19 cellular contexts compared by ENCODE assay signal in genomic region chr20:10249822-10250221, GRCh38. TPM values are rescaled to one million over a fixed set of nuclear protein-coding genes. Genes with fewer than 3 reads are reported as not detected.
A peak's percentile ranks its signal among the peaks of the same experiment; 100 is the strongest.
DNase-seq lines count a peak whose midpoint lies in the region; ATAC-seq, FAIRE-seq and TF ChIP-seq lines count a peak whose summit lies in the region.
"Had no signal": no experiment of that assay in that cellular context is flagged by ENCODE, and none has a peak within 500 bp of the region (broad histone marks: within the 10 kb centered on the region; RNA-seq: fewer than 3 reads in every experiment).

No MANE protein-coding gene starts in this region.

- H3K36me3 ChIP-seq in RWPE2 (ENCODE audit: low read depth) (no peaks in the 10 kb centered on the region), H1 (ENCODE audit: control insufficient read depth in 2 of 4, insufficient read depth in 4 of 4, low read length in 3 of 4) (no peaks in the 10 kb centered on the region), neural progenitor cell (no peaks in the 10 kb centered on the region)
- H3K36me3 ChIP-seq: BLaER1 treated with 17β-estradiol and CSF1 and Interleukin-3, amounts not matched to agents 10 nM and 100 nM had no signal

- 84% methylated on average over 2 of the region's 2 CpGs; no CpG with 5 or more reads in 1 of the 2 experiments for WGBS in H1 (ENCODE audit: extremely low coverage in 1 of 2, insufficient coverage in 1 of 2, insufficient read length in 1 of 2, insufficient replicate concordance in 2 of 2, low coverage in 1 of 2, low lambda C conversion rate in 2 of 2, missing lambda C conversion rate in 1 of 2), 2 experiments

- H3K79me1 ChIP-seq in H1 (ENCODE audit: low read depth, low read length) = no peaks in the 10 kb centered on the region

- H2BK5ac ChIP-seq in H1 (ENCODE audit: low read depth, low read length) = no peak overlapping the region

- no peak overlapping the region for H2BK20ac ChIP-seq in H1 (ENCODE audit: low read length)

- H3K79me2 ChIP-seq in H1 (ENCODE audit: control insufficient read depth in 1 of 2, insufficient read depth in 2 of 2, low read length in 2 of 2) (no peaks in the 10 kb centered on the region), neural progenitor cell (ENCODE audit: low read depth) (no peaks in the 10 kb centered on the region)

- no peak overlapping the region for H3K18ac ChIP-seq in H1 (ENCODE audit: extremely low read depth, low read length)

- no peak overlapping the region for H3K56ac ChIP-seq in H1 (replicated peaks; ENCODE audit: insufficient read length, low read depth, low read length)

- CTCF ChIA-PET in H1 (lab: Charles Lee; ENCODE audit: partially characterized antibody) = interaction anchor here (0.6 to 2.0 kb wide), 7 partner anchors 9 to 287 kb away, joined by 3 to 7 read pairs (median 3); no protein-coding TSS in a partner anchor

- TF ChIP-seq RAD21 in H1 (IDR thresholded peaks at IDR 0.05 in 1 of 2, conservative IDR thresholded peaks at IDR 0.05 in 1 of 2; ENCODE audit: low read depth in 2 of 2, low read length in 2 of 2) = no peak

- no peaks in the 10 kb centered on the region for H4K20me1 ChIP-seq in H1 (replicated peaks in 1 of 2; ENCODE audit: control insufficient read depth in 1 of 2, insufficient read depth in 2 of 2, low read length in 2 of 2)
- H4K20me1 ChIP-seq in neural progenitor cell (ENCODE audit: low read depth) = no peaks in the 10 kb centered on the region
- H4K20me1 ChIP-seq: BLaER1 treated with 17β-estradiol and CSF1 and Interleukin-3, amounts not matched to agents 10 nM and 100 nM had no signal

- ATAC-seq in RWPE2 (ENCODE audit: low read depth) (no peak), GM21529 (IDR thresholded peaks at IDR 0.05; ENCODE audit: unreplicated experiment) (no peak)
- ATAC-seq: CD8-positive, alpha-beta T cell; K562 had no signal

- peak overlapping the region; percentile 0 for H3K27ac ChIP-seq in RWPE2 (ENCODE audit: poor library complexity, severe bottlenecking)
- H3K27ac ChIP-seq in H1 (ENCODE audit: low read depth, low read length) = no peak overlapping the region
- H3K27ac ChIP-seq in neural progenitor cell = no peak overlapping the region
- H3K27ac ChIP-seq: 22Rv1; BLaER1 treated with 17β-estradiol and CSF1 and Interleukin-3, amounts not matched to agents 10 nM and 100 nM had no signal

- H3K14ac ChIP-seq in H1 (ENCODE audit: insufficient read length) = no peak overlapping the region

- H3K9me3 ChIP-seq in RWPE2 (ENCODE audit: severe bottlenecking) = no peaks in the 10 kb centered on the region
- no peaks in the 10 kb centered on the region for H3K9me3 ChIP-seq in H1 (ENCODE audit: insufficient read depth in 2 of 2, low read depth in 1 of 2, low read length in 1 of 2)
- H3K9me3 ChIP-seq in neural progenitor cell (ENCODE audit: low read depth) = no peaks in the 10 kb centered on the region
- H3K9me3 ChIP-seq: BLaER1 treated with 17β-estradiol and CSF1 and Interleukin-3, amounts not matched to agents 10 nM and 100 nM had no signal

- H3K9me3 Mint-ChIP-seq in neural progenitor cell = no peaks in the 10 kb centered on the region
- H3K9me3 Mint-ChIP-seq: CD8-positive, alpha-beta T cell; H9 had no signal

- no peak overlapping the region for H4K5ac ChIP-seq in H1 (ENCODE audit: insufficient read length, low read depth, low read length)

- no peak overlapping the region for H3K27ac Mint-ChIP-seq in neural progenitor cell
- H3K27ac Mint-ChIP-seq: B cell; CD8-positive, alpha-beta T cell had no signal

- H2BK15ac ChIP-seq in H1 (ENCODE audit: low read length) = no peak overlapping the region

- no peaks in the 10 kb centered on the region for H3F3A ChIP-seq in neural progenitor cell (ENCODE audit: low read depth)

- no peak overlapping the region for H3K4me3 Mint-ChIP-seq in neural progenitor cell
- H3K4me3 Mint-ChIP-seq: B cell; CD8-positive, alpha-beta T cell; H9 had no signal

- H3K23ac ChIP-seq in H1 (ENCODE audit: insufficient read length) = no peak overlapping the region

- no peaks in the 10 kb centered on the region for H3K36me3 Mint-ChIP-seq in neural progenitor cell
- H3K36me3 Mint-ChIP-seq: CD8-positive, alpha-beta T cell had no signal

- H2AK5ac ChIP-seq in H1 (ENCODE audit: low read depth, low read length) = no peak overlapping the region

- no peak overlapping the region for H3K4ac ChIP-seq in H1 (replicated peaks; ENCODE audit: insufficient read length, low read depth, low read length)

- H3K27me3 Mint-ChIP-seq in neural progenitor cell (ENCODE audit: insufficient read depth, low read depth) = no peaks in the 10 kb centered on the region
- H3K27me3 Mint-ChIP-seq: B cell had no signal

- H3K27me3 ChIP-seq in RWPE2 (ENCODE audit: insufficient read depth, poor library complexity, severe bottlenecking) (no peaks in the 10 kb centered on the region), H1 (replicated peaks in 1 of 4; ENCODE audit: control insufficient read depth in 3 of 4, extremely low read depth in 1 of 4, insufficient read depth in 3 of 4, low read length in 3 of 4) (no peaks in the 10 kb centered on the region), neural progenitor cell (no peaks in the 10 kb centered on the region)
- H3K27me3 ChIP-seq: BLaER1 treated with 17β-estradiol and CSF1 and Interleukin-3, amounts not matched to agents 10 nM and 100 nM had no signal

- no peak overlapping the region for H2BK12ac ChIP-seq in H1 (ENCODE audit: low read depth, low read length)

- H4K91ac ChIP-seq in H1 (replicated peaks; ENCODE audit: insufficient read length, low read length) = no peak overlapping the region

- H3K4me2 ChIP-seq in H1 (ENCODE audit: insufficient read depth in 1 of 2, low read depth in 2 of 2, low read length in 2 of 2) = no peak overlapping the region
- no peak overlapping the region for H3K4me2 ChIP-seq in neural progenitor cell
- H3K4me2 ChIP-seq: BLaER1 treated with 17β-estradiol and CSF1 and Interleukin-3, amounts not matched to agents 10 nM and 100 nM had no signal

- H2BK120ac ChIP-seq in H1 (replicated peaks; ENCODE audit: low read depth, low read length) = no peak overlapping the region

- no peak for TF ChIP-seq POLR2A in H1 (IDR thresholded peaks at IDR 0.05; ENCODE audit: control extremely low read depth in 1 of 2, low read depth in 2 of 2, low read length in 2 of 2)

- POLR2A ChIA-PET in H1 (lab: Charles Lee; ENCODE audit: partially characterized antibody) = interaction anchor here (0.7 kb wide), 1 partner anchor 17 kb away, joined by 3 read pairs; no protein-coding TSS in a partner anchor

- TF ChIP-seq CTCF in RWPE2 (IDR thresholded peaks at IDR 0.05; ENCODE audit: poor library complexity, severe bottlenecking) = no peak
- TF ChIP-seq CTCF in H1 (IDR thresholded peaks at IDR 0.05; ENCODE audit: control extremely low read depth in 1 of 3, insufficient read depth in 1 of 3, low read depth in 1 of 3, low read length in 3 of 3) = no peak
- no peak for TF ChIP-seq CTCF in neural progenitor cell (IDR thresholded peaks at IDR 0.05)

- H3K4me3 ChIP-seq in RWPE2 (ENCODE audit: severe bottlenecking) (no peak overlapping the region), H1 (ENCODE audit: extremely low read depth in 1 of 4, insufficient read depth in 2 of 4, low read depth in 3 of 4, low read length in 4 of 4) (no peak overlapping the region), neural progenitor cell (no peak overlapping the region)
- H3K4me3 ChIP-seq: BLaER1 treated with 17β-estradiol and CSF1 and Interleukin-3, amounts not matched to agents 10 nM and 100 nM; K562 had no signal

- DNase-seq in A172 (ENCODE audit: low spot score) (peak; percentile 4), RWPE2 (ENCODE audit: low spot score) (no peak), H1 (ENCODE audit: low read depth in 1 of 2, low spot score in 2 of 2) (no peak), neural progenitor cell (ENCODE audit: low spot score) (no peak), NCI-H1105 (lab: John Stamatoyannopoulos, UW) (no peak), GM19238 (ENCODE audit: insufficient read length, low spot score) (no peak)
- DNase-seq: Calu3; CD8-positive, alpha-beta T cell; DMS79 treated with DMSO at 0.1 percent for 48 hours; GF-D8; GOT3 had no signal

- H3K9ac ChIP-seq in H1 (replicated peaks in 1 of 4; ENCODE audit: extremely low read depth in 1 of 4, low read depth in 3 of 4, low read length in 3 of 4) (no peak overlapping the region), neural progenitor cell (no peak overlapping the region)
- H3K9ac ChIP-seq: BLaER1 treated with 17β-estradiol and CSF1 and Interleukin-3, amounts not matched to agents 10 nM and 100 nM had no signal

- peak; percentile 65 for FAIRE-seq in H1 (lab: Jason Lieb, UNC)
- FAIRE-seq: GM19239, HTR-8/SVneo, K562 had no signal

- no peaks in the 10 kb centered on the region for H3K4me1 Mint-ChIP-seq in neural progenitor cell
- H3K4me1 Mint-ChIP-seq: B cell had no signal

- H4K8ac ChIP-seq in H1 (ENCODE audit: extremely low read depth, insufficient read depth, low read length) = no peak overlapping the region

- H3K4me1 ChIP-seq in RWPE2 (ENCODE audit: insufficient read depth, poor library complexity, severe bottlenecking) = peaks cover 16% of the 10 kb centered on the region
- peaks cover 2 to 9% (median 4%) of the 10 kb centered on the region in 4 experiments; a peak in 5 of 7 replicates for H3K4me1 ChIP-seq in H1 (replicated peaks in 1 of 4; ENCODE audit: control insufficient read depth in 3 of 4, insufficient read depth in 4 of 4, low read length in 3 of 4)
- H3K4me1 ChIP-seq in neural progenitor cell = no peaks in the 10 kb centered on the region

- H3K23me2 ChIP-seq in H1 (ENCODE audit: low read depth, low read length) = no peaks in the 10 kb centered on the region

- no peak overlapping the region for H2AFZ ChIP-seq in H1 (ENCODE audit: low read length)
- H2AFZ ChIP-seq in neural progenitor cell (replicated peaks) = peak overlapping the region; percentile 17

- no peak for TF ChIP-seq EP300 in H1 (IDR thresholded peaks at IDR 0.05; ENCODE audit: borderline replicate concordance in 1 of 2, low read depth in 2 of 2, low read length in 2 of 2)

TF ChIP-seq in H1, 55 proteins besides CTCF, POLR2A, EP300 and RAD21 (continues in another document):
- TF ChIP-seq RXRA (IDR thresholded peaks at IDR 0.05; ENCODE audit: insufficient read depth, low read depth, low read length) = no peak
- TF ChIP-seq CREB1 (IDR thresholded peaks at IDR 0.05) = no peak
- TF ChIP-seq GTF2F1 (IDR thresholded peaks at IDR 0.05; ENCODE audit: borderline replicate concordance, low read depth, low read length) = no peak
- no peak for TF ChIP-seq YY1 (IDR thresholded peaks at IDR 0.05; ENCODE audit: low read depth, low read length)

RNA-seq across cellular contexts. Expression of gene SNAP25, which starts 31.2 kb away (rescaled TPM):
- 0.12 TPM in 1 of 2 replicates, not detected in the other for total RNA-seq in A172 (2014; rRNA removed; shearing (Covaris generic))
- total RNA-seq in H1 (2021; fragmentation: NEBNext Ultra II Directional; extraction: Animal tissue kit (Norgen Biotek cat#: 25700)) = 0.52 and 0.69 TPM in 2 replicates
- 0.30 and 0.51 TPM in 2 replicates for polyA plus RNA-seq in H1 (2011; rRNA removed)
- polyA plus RNA-seq in H1 (2011; cell fraction: cytosol; rRNA removed) = 0.56 TPM
- 0.54 TPM for polyA plus RNA-seq in H1 (2011; cell fraction: nucleus; rRNA removed)
- 0.36 to 0.67 TPM (median 0.53 TPM) in 4 replicates for polyA plus RNA-seq in H1 (2012, experiment 1 of 2)
- not detected for polyA plus RNA-seq in H1 (2012, experiment 2 of 2)
- polyA plus RNA-seq in H1 (2013, experiment 1 of 2) = 0.47 TPM
- polyA plus RNA-seq in H1 (2013, experiment 2 of 2) = 0.42 TPM
- polyA minus RNA-seq in H1 (2011; rRNA and poly(A)+ RNA removed) = 0.25 and 1.4 TPM in 2 replicates
- polyA minus RNA-seq in H1 (2011; cell fraction: cytosol; rRNA and poly(A)+ RNA removed) = not detected
- 1.1 TPM for polyA minus RNA-seq in H1 (2011; cell fraction: nucleus; rRNA and poly(A)+ RNA removed)
- not detected in 2 replicates for total RNA-seq in neural progenitor cell (ENCODE audit: low replicate concordance)
- total RNA-seq: B cell; CD8-positive, alpha-beta T cell; K562 had no signal
